Comparison of ENCODE assay signal across 25 cellular contexts in genomic region chr11:129414144-129414876, GRCh38. TPM values are rescaled to one million over a fixed set of nuclear protein-coding genes. Genes with fewer than 3 reads are reported as not detected.
"Had no signal": no experiment of that assay in that cellular context is flagged by ENCODE, and none has a peak within 500 bp of the region (broad histone marks: within the 10 kb centered on the region; RNA-seq: fewer than 3 reads in every experiment).

No MANE protein-coding gene starts in this region.

- ATAC-seq: activated CD8-positive, alpha-beta memory T cell treated with anti-CD3 and anti-CD28 coated beads, Interleukin-2, amount 10 ng/mL, durations not matched to agents 7 days and 5 days; activated CD8-positive, alpha-beta T cell treated with anti-CD3 and anti-CD28 coated beads, Interleukin-2, amount 10 ng/mL, durations not matched to agents 7 days and 5 days; activated naive CD8-positive, alpha-beta T cell treated with anti-CD3 and anti-CD28 coated beads, Interleukin-2, amount 50 U/mL, for 24 hours; effector memory CD8-positive, alpha-beta T cell; left ventricle myocardium superior; natural killer cell; psoas muscle; stimulated activated naive B cell treated with anti-CD40 and anti-IgM and Interleukin-4, amounts not matched to agents 10 μg/mL and 1 μg/mL and 100 μg/mL, for 72 hours had no signal

- H3K27me3 ChIP-seq: breast epithelium, neural progenitor cell, right atrium auricular region, suprapubic skin, tibial artery had no signal

- DNase-seq: activated B cell treated with CpG ODN at 0.5 μM for 24 hours; activated CD4-positive, alpha-beta T cell treated with anti-CD3 and anti-CD28 coated beads, Interleukin-2, amount 50 U/mL, for 1 hour; activated CD8-positive, alpha-beta memory T cell treated with anti-CD3 and anti-CD28 coated beads, Interleukin-2, amount 10 ng/mL, durations not matched to agents 7 days and 5 days; activated CD8-positive, alpha-beta T cell treated with anti-CD3 and anti-CD28 coated beads, Interleukin-2, amount 10 ng/mL, durations not matched to agents 7 days and 5 days; activated naive CD8-positive, alpha-beta T cell treated with anti-CD3 and anti-CD28 coated beads, Interleukin-2, amount 50 U/mL, for 24 hours; activated T-cell treated with anti-CD3 and anti-CD28 coated beads, Interleukin-2, amount 50 U/mL, for 48 hours; effector memory CD8-positive, alpha-beta T cell; foreskin fibroblast; head of caudate nucleus; left ventricle myocardium superior; mammary epithelial cell; natural killer cell; occipital lobe; psoas muscle; stimulated activated CD4-positive, alpha-beta T cell treated with anti-CD3 and anti-CD28 coated beads, Interleukin-15, amount 100 ng/mL, for 24 hours; stimulated activated CD4-positive, alpha-beta T cell treated with anti-CD3 and anti-CD28 coated beads, Interleukin-2, amount 100 ng/mL, for 24 hours; stimulated activated naive B cell treated with anti-CD40 and anti-IgM and Interleukin-4, amounts not matched to agents 10 μg/mL and 1 μg/mL and 100 μg/mL, for 72 hours; T-helper 1 cell; tibial artery had no signal

- H3K27ac ChIP-seq: breast epithelium, neural progenitor cell, parathyroid adenoma, psoas muscle, right atrium auricular region, suprapubic skin, tibial artery had no signal

- H3K36me3 ChIP-seq: breast epithelium, neural progenitor cell, right atrium auricular region, suprapubic skin, tibial artery had no signal

- H3K4me1 ChIP-seq: breast epithelium, neural progenitor cell, parathyroid adenoma, psoas muscle, right atrium auricular region, suprapubic skin, tibial artery had no signal

- H3K9me3 ChIP-seq: breast epithelium, psoas muscle, right atrium auricular region, suprapubic skin, tibial artery had no signal

- H3K4me3 ChIP-seq: breast epithelium, neural progenitor cell, psoas muscle, right atrium auricular region, suprapubic skin, tibial artery had no signal

- H3K9ac ChIP-seq: neural progenitor cell, parathyroid adenoma had no signal

RNA-seq across cellular contexts. Expression of gene BARX2, which starts 38.7 kb away (rescaled TPM):
- total RNA-seq: activated B cell treated with CpG ODN at 0.5 μM for 24 hours; activated CD8-positive, alpha-beta T cell treated with anti-CD3 and anti-CD28 coated beads, Interleukin-2, amount 10 ng/mL, durations not matched to agents 7 days and 5 days; dermis microvascular lymphatic vessel endothelial cell; left ventricle myocardium superior; natural killer cell had no signal
